ENCODE assay signal across 26 cellular contexts in the genomic region with DNA sequence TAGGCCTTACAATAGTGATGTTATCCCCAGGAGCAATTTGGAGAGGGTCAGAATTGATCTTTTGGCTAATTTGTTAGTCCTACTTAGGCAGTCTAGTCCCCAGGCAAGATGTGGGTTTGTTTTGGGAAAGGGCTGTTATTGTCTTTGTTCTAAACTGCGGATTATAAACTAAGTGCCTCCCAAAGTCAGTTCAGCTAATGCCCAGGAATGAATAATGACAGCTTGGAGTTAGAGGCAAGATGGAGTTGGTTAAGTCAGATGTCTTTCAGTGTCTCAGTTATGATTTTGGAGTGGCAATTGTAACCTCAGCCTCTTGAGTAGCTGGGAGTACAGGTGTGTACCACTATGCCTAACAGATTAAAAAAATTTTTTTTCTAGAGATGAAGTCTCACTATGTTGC.
"Had no signal": no experiment of that assay in that cellular context is flagged by ENCODE, and none has a peak within 500 bp of the region (broad histone marks: within the 10 kb centered on the region; RNA-seq: fewer than 3 reads in every experiment).

No MANE protein-coding gene starts in this region.

- H3K27me3 ChIP-seq: body of pancreas, pancreas, suprapubic skin, upper lobe of right lung had no signal

- DNase-seq: activated CD4-positive, alpha-beta T cell treated with anti-CD3 and anti-CD28 coated beads for 36 hours; activated CD4-positive, CD25-positive, alpha-beta regulatory T cell; activated naive CD4-positive, alpha-beta T cell; activated T-cell treated with anti-CD3 and anti-CD28 coated beads for 4 hours; activated T-cell treated with anti-CD3 and anti-CD28 coated beads, Interleukin-2, amount 50 U/mL, for 72 hours; anterior cingulate cortex; body of pancreas; dermis blood vessel endothelial cell; effector CD4-positive, alpha-beta T cell; esophagus squamous epithelium; gastrocnemius medialis; glutamatergic neuron; left ventricle myocardium inferior; pancreas; retina; stimulated activated CD4-positive, alpha-beta T cell treated with anti-CD3 and anti-CD28 coated beads, Interleukin-15, amount 100 ng/mL, for 24 hours; stimulated activated CD4-positive, alpha-beta T cell treated with anti-CD3 and anti-CD28 coated beads, Interleukin-2, amount 100 ng/mL, for 24 hours; stimulated activated naive B cell treated with anti-CD40 and anti-IgM and Interleukin-4, amounts not matched to agents 10 μg/mL and 1 μg/mL and 100 μg/mL, for 72 hours; tibial artery; upper lobe of right lung had no signal

- H3K4me1 Mint-ChIP-seq: activated CD4-positive, alpha-beta T cell treated with anti-CD3 and anti-CD28 coated beads for 36 hours; nephron; stimulated activated naive B cell treated with anti-CD40 and anti-IgM and Interleukin-4, amounts not matched to agents 10 μg/mL and 1 μg/mL and 100 μg/mL, for 72 hours had no signal

- H3K9me3 Mint-ChIP-seq: activated T-cell treated with anti-CD3 and anti-CD28 coated beads, Interleukin-2, amount 50 U/mL, for 72 hours; nephron; stimulated activated naive B cell treated with anti-CD40 and anti-IgM and Interleukin-4, amounts not matched to agents 10 μg/mL and 1 μg/mL and 100 μg/mL, for 72 hours had no signal

- H3K27ac Mint-ChIP-seq: activated CD4-positive, alpha-beta T cell treated with anti-CD3 and anti-CD28 coated beads for 36 hours; activated naive CD8-positive, alpha-beta T cell; activated T-cell treated with anti-CD3 and anti-CD28 coated beads, Interleukin-2, amount 50 U/mL, for 72 hours; nephron; stimulated activated naive B cell treated with anti-CD40 and anti-IgM and Interleukin-4, amounts not matched to agents 10 μg/mL and 1 μg/mL and 100 μg/mL, for 72 hours had no signal

- H3K9me3 ChIP-seq: body of pancreas, esophagus squamous epithelium, gastrocnemius medialis, neutrophil, pancreas, prostate gland, suprapubic skin, tibial artery, upper lobe of right lung had no signal

- H3K36me3 ChIP-seq: esophagus squamous epithelium, gastrocnemius medialis, left ventricle myocardium inferior, neutrophil, pancreas, prostate gland, suprapubic skin, tibial artery, upper lobe of right lung had no signal

- H3K36me3 Mint-ChIP-seq: stimulated activated naive B cell treated with anti-CD40 and anti-IgM and Interleukin-4, amounts not matched to agents 10 μg/mL and 1 μg/mL and 100 μg/mL, for 72 hours had no signal

- H3K4me3 Mint-ChIP-seq: activated CD4-positive, alpha-beta T cell treated with anti-CD3 and anti-CD28 coated beads for 36 hours; activated naive CD8-positive, alpha-beta T cell; activated T-cell treated with anti-CD3 and anti-CD28 coated beads, Interleukin-2, amount 50 U/mL, for 72 hours; nephron; stimulated activated naive B cell treated with anti-CD40 and anti-IgM and Interleukin-4, amounts not matched to agents 10 μg/mL and 1 μg/mL and 100 μg/mL, for 72 hours had no signal

- H3K27ac ChIP-seq: body of pancreas, esophagus squamous epithelium, gastrocnemius medialis, left ventricle myocardium inferior, neutrophil, pancreas, prostate gland, suprapubic skin, tibial artery, upper lobe of right lung had no signal

- H3K4me1 ChIP-seq: gastrocnemius medialis, left ventricle myocardium inferior, prostate gland, suprapubic skin, tibial artery, upper lobe of right lung had no signal

- H3K4me3 ChIP-seq: body of pancreas, esophagus squamous epithelium, gastrocnemius medialis, left ventricle myocardium inferior, pancreas, prostate gland, suprapubic skin, tibial artery, upper lobe of right lung had no signal

- ATAC-seq: activated CD4-positive, alpha-beta T cell treated with anti-CD3 and anti-CD28 coated beads for 36 hours; activated T-cell treated with anti-CD3 and anti-CD28 coated beads, Interleukin-2, amount 50 U/mL, for 72 hours; body of pancreas; gastrocnemius medialis; pancreas; sciatic nerve; stimulated activated naive B cell treated with anti-CD40 and anti-IgM and Interleukin-4, amounts not matched to agents 10 μg/mL and 1 μg/mL and 100 μg/mL, for 72 hours; upper lobe of right lung had no signal
